Comparison of ENCODE assay signal across 1 cellular context in genomic region chr22:45208993-45209838, GRCh38.
TF ChIP-seq lines count a peak whose summit lies in the region.

No MANE protein-coding gene starts in this region.

TF ChIP-seq in HepG2, 621 proteins besides CTCF, POLR2A, EP300 and RAD21:
- TF ChIP-seq DNMT1 (CRISPR knock-in tag; IDR thresholded peaks at IDR 0.05), result no peak
- no peak for TF ChIP-seq ZNF841 (CRISPR knock-in tag; IDR thresholded peaks at IDR 0.05; ENCODE audit: borderline replicate concordance)
- TF ChIP-seq, protein P1, sequence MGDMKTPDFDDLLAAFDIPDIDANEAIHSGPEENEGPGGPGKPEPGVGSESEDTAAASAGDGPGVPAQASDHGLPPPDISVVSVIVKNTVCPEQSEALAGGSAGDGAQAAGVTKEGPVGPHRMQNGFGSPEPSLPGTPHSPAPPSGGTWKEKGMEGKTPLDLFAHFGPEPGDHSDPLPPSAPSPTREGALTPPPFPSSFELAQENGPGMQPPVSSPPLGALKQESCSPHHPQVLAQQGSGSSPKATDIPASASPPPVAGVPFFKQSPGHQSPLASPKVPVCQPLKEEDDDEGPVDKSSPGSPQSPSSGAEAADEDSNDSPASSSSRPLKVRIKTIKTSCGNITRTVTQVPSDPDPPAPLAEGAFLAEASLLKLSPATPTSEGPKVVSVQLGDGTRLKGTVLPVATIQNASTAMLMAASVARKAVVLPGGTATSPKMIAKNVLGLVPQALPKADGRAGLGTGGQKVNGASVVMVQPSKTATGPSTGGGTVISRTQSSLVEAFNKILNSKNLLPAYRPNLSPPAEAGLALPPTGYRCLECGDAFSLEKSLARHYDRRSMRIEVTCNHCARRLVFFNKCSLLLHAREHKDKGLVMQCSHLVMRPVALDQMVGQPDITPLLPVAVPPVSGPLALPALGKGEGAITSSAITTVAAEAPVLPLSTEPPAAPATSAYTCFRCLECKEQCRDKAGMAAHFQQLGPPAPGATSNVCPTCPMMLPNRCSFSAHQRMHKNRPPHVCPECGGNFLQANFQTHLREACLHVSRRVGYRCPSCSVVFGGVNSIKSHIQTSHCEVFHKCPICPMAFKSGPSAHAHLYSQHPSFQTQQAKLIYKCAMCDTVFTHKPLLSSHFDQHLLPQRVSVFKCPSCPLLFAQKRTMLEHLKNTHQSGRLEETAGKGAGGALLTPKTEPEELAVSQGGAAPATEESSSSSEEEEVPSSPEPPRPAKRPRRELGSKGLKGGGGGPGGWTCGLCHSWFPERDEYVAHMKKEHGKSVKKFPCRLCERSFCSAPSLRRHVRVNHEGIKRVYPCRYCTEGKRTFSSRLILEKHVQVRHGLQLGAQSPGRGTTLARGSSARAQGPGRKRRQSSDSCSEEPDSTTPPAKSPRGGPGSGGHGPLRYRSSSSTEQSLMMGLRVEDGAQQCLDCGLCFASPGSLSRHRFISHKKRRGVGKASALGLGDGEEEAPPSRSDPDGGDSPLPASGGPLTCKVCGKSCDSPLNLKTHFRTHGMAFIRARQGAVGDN (CRISPR knock-in tag; IDR thresholded peaks at IDR 0.05), result peak; percentile 46
- TF ChIP-seq ZNF770 (CRISPR knock-in tag; IDR thresholded peaks at IDR 0.05), result no peak
- TF ChIP-seq SRY (CRISPR knock-in tag; IDR thresholded peaks at IDR 0.05), result no peak
- TF ChIP-seq RXRA (CRISPR knock-in tag; IDR thresholded peaks at IDR 0.05), result peak; percentile 19; the same call in 1 of the 2 replicates
- no peak for TF ChIP-seq SOX5 (CRISPR knock-in tag; IDR thresholded peaks at IDR 0.05; ENCODE audit: borderline replicate concordance)
- TF ChIP-seq, protein P2, sequence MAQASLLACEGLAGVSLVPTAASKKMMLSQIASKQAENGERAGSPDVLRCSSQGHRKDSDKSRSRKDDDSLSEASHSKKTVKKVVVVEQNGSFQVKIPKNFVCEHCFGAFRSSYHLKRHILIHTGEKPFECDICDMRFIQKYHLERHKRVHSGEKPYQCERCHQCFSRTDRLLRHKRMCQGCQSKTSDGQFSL (CRISPR knock-in tag; IDR thresholded peaks at IDR 0.05), result 0 out of 2 replicates have a peak, but pooled peaks have one; percentile 40
- no peak for TF ChIP-seq EEA1 (CRISPR knock-in tag; IDR thresholded peaks at IDR 0.05; ENCODE audit: borderline replicate concordance)
- peak; percentile 39 for TF ChIP-seq STAG1 (CRISPR knock-in tag; IDR thresholded peaks at IDR 0.05)
- no peak for TF ChIP-seq TP53 (CRISPR knock-in tag; conservative IDR thresholded peaks at IDR 0.05)
- no peak for TF ChIP-seq AGO1 (IDR thresholded peaks at IDR 0.05; ENCODE audit: low read depth, low read length, poor library complexity, severe bottlenecking)
- TF ChIP-seq ZFP36L1 (CRISPR knock-in tag; IDR thresholded peaks at IDR 0.05), result no peak
- no peak for TF ChIP-seq ZNF296 (CRISPR knock-in tag; conservative IDR thresholded peaks at IDR 0.05)
- TF ChIP-seq, protein P3, sequence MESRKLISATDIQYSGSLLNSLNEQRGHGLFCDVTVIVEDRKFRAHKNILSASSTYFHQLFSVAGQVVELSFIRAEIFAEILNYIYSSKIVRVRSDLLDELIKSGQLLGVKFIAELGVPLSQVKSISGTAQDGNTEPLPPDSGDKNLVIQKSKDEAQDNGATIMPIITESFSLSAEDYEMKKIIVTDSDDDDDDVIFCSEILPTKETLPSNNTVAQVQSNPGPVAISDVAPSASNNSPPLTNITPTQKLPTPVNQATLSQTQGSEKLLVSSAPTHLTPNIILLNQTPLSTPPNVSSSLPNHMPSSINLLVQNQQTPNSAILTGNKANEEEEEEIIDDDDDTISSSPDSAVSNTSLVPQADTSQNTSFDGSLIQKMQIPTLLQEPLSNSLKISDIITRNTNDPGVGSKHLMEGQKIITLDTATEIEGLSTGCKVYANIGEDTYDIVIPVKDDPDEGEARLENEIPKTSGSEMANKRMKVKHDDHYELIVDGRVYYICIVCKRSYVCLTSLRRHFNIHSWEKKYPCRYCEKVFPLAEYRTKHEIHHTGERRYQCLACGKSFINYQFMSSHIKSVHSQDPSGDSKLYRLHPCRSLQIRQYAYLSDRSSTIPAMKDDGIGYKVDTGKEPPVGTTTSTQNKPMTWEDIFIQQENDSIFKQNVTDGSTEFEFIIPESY (CRISPR knock-in tag; IDR thresholded peaks at IDR 0.05), result peak; percentile 30; the same call in 1 of the 2 replicates
- no peak for TF ChIP-seq ZNF101 (CRISPR knock-in tag; IDR thresholded peaks at IDR 0.05; ENCODE audit: borderline replicate concordance, low read depth)
- TF ChIP-seq, protein P4, sequence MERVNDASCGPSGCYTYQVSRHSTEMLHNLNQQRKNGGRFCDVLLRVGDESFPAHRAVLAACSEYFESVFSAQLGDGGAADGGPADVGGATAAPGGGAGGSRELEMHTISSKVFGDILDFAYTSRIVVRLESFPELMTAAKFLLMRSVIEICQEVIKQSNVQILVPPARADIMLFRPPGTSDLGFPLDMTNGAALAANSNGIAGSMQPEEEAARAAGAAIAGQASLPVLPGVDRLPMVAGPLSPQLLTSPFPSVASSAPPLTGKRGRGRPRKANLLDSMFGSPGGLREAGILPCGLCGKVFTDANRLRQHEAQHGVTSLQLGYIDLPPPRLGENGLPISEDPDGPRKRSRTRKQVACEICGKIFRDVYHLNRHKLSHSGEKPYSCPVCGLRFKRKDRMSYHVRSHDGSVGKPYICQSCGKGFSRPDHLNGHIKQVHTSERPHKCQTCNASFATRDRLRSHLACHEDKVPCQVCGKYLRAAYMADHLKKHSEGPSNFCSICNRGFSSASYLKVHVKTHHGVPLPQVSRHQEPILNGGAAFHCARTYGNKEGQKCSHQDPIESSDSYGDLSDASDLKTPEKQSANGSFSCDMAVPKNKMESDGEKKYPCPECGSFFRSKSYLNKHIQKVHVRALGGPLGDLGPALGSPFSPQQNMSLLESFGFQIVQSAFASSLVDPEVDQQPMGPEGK (CRISPR knock-in tag; IDR thresholded peaks at IDR 0.05), result peak; percentile 65; the same call in 1 of the 2 replicates
- TF ChIP-seq, protein P5, sequence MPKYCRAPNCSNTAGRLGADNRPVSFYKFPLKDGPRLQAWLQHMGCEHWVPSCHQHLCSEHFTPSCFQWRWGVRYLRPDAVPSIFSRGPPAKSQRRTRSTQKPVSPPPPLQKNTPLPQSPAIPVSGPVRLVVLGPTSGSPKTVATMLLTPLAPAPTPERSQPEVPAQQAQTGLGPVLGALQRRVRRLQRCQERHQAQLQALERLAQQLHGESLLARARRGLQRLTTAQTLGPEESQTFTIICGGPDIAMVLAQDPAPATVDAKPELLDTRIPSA (CRISPR knock-in tag; IDR thresholded peaks at IDR 0.05; ENCODE audit: borderline replicate concordance), result 0 out of 2 replicates have a peak, but pooled peaks have one; percentile 41
- no peak for TF ChIP-seq SIX4 (CRISPR knock-in tag; IDR thresholded peaks at IDR 0.05)
- peak; percentile 14 for TF ChIP-seq XRCC5 (optimal IDR thresholded peaks at IDR 0.05; ENCODE audit: low read length)
- no peak for TF ChIP-seq NR1H2 (CRISPR knock-in tag; IDR thresholded peaks at IDR 0.05; ENCODE audit: borderline replicate concordance, low read depth)
- no peak for TF ChIP-seq NCOA5 (CRISPR knock-in tag; IDR thresholded peaks at IDR 0.05)
- no peak for TF ChIP-seq GPN1 (CRISPR knock-in tag; IDR thresholded peaks at IDR 0.05; ENCODE audit: borderline replicate concordance)
- TF ChIP-seq, protein P6, sequence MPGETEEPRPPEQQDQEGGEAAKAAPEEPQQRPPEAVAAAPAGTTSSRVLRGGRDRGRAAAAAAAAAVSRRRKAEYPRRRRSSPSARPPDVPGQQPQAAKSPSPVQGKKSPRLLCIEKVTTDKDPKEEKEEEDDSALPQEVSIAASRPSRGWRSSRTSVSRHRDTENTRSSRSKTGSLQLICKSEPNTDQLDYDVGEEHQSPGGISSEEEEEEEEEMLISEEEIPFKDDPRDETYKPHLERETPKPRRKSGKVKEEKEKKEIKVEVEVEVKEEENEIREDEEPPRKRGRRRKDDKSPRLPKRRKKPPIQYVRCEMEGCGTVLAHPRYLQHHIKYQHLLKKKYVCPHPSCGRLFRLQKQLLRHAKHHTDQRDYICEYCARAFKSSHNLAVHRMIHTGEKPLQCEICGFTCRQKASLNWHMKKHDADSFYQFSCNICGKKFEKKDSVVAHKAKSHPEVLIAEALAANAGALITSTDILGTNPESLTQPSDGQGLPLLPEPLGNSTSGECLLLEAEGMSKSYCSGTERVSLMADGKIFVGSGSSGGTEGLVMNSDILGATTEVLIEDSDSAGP (CRISPR knock-in tag; IDR thresholded peaks at IDR 0.05; ENCODE audit: borderline replicate concordance), result 0 out of 2 replicates have a peak, but pooled peaks have one; percentile 16
- TF ChIP-seq DR1 (CRISPR knock-in tag; IDR thresholded peaks at IDR 0.05), result no peak
- TF ChIP-seq RFX3 (CRISPR knock-in tag; IDR thresholded peaks at IDR 0.05), result peak; percentile 59; the same call in 1 of the 2 replicates
- no peak for TF ChIP-seq MTERF4 (CRISPR knock-in tag; IDR thresholded peaks at IDR 0.05)
- TF ChIP-seq ZNF761 (CRISPR knock-in tag; conservative IDR thresholded peaks at IDR 0.05), result no peak
- TF ChIP-seq RFX1 (IDR thresholded peaks at IDR 0.05), result peak; percentile 64
- TF ChIP-seq CHD2 (IDR thresholded peaks at IDR 0.05; ENCODE audit: low read depth, low read length), result no peak
- TF ChIP-seq FOSL2 (CRISPR knock-in tag; IDR thresholded peaks at IDR 0.05), result peak; percentile 51
- TF ChIP-seq ZNF720 (CRISPR knock-in tag; IDR thresholded peaks at IDR 0.05), result no peak
- no peak for TF ChIP-seq ZFP62 (CRISPR knock-in tag; IDR thresholded peaks at IDR 0.05)
- TF ChIP-seq NR2F6 (IDR thresholded peaks at IDR 0.05), result no peak
- TF ChIP-seq NR2F6 (CRISPR knock-in tag; IDR thresholded peaks at IDR 0.05), result no peak
- no peak for TF ChIP-seq ZNF451 (CRISPR knock-in tag; IDR thresholded peaks at IDR 0.05)
- TF ChIP-seq ZNF616 (CRISPR knock-in tag; IDR thresholded peaks at IDR 0.05; ENCODE audit: low read depth), result no peak
- TF ChIP-seq MIER2 (CRISPR knock-in tag; IDR thresholded peaks at IDR 0.05), result no peak
- no peak for TF ChIP-seq KLF6 (CRISPR knock-in tag; IDR thresholded peaks at IDR 0.05)
- no peak for TF ChIP-seq ZSCAN21 (CRISPR knock-in tag; IDR thresholded peaks at IDR 0.05; ENCODE audit: borderline replicate concordance)
- no peak for TF ChIP-seq ZNF274 (CRISPR knock-in tag; IDR thresholded peaks at IDR 0.05)
